In genomic region chr2:177731384-177731783, GRCh38 we compare ENCODE assay signal across 16 cellular contexts.
"Had no signal": no experiment of that assay in that cellular context is flagged by ENCODE, and none has a peak within 500 bp of the region (broad histone marks: within the 10 kb centered on the region; RNA-seq: fewer than 3 reads in every experiment).

No MANE protein-coding gene starts in this region.

- H3K4me1 ChIP-seq: ascending aorta, heart left ventricle, transverse colon had no signal

- ATAC-seq: activated CD8-positive, alpha-beta T cell treated with anti-CD3 and anti-CD28 coated beads, Interleukin-2, amount 10 ng/mL, durations not matched to agents 7 days and 5 days; activated naive CD8-positive, alpha-beta T cell treated with anti-CD3 and anti-CD28 coated beads, Interleukin-2, amount 50 U/mL, for 24 hours; heart left ventricle; mucosa of descending colon; naive thymus-derived CD8-positive, alpha-beta T cell had no signal

- H3K27ac ChIP-seq: ascending aorta, heart left ventricle, sigmoid colon, transverse colon had no signal

- H3K4me3 ChIP-seq: ascending aorta, heart left ventricle, lung, mucosa of descending colon, sigmoid colon, transverse colon had no signal

- H3K9me3 ChIP-seq: ascending aorta, heart left ventricle, mucosa of descending colon, sigmoid colon, transverse colon had no signal

- H3K27me3 ChIP-seq: ascending aorta, sigmoid colon, transverse colon had no signal

- H3K36me3 ChIP-seq: ascending aorta, heart left ventricle, sigmoid colon, transverse colon had no signal

- DNase-seq: activated CD4-positive, alpha-beta T cell treated with anti-CD3 and anti-CD28 coated beads for 48 hours; activated CD8-positive, alpha-beta memory T cell treated with anti-CD3 and anti-CD28 coated beads, Interleukin-2, amount 50 U/mL, for 48 hours; activated CD8-positive, alpha-beta T cell treated with anti-CD3 and anti-CD28 coated beads, Interleukin-2, amount 10 ng/mL, durations not matched to agents 7 days and 5 days; activated naive CD4-positive, alpha-beta T cell; activated naive CD8-positive, alpha-beta T cell treated with anti-CD3 and anti-CD28 coated beads, Interleukin-2, amount 50 U/mL, for 24 hours; heart left ventricle; mucosa of descending colon; naive thymus-derived CD8-positive, alpha-beta T cell; sigmoid colon; stimulated activated CD4-positive, alpha-beta T cell treated with anti-CD3 and anti-CD28 coated beads, Interleukin-2, amount 100 ng/mL, for 24 hours; stimulated activated naive CD4-positive, alpha-beta T cell; substantia nigra; T-helper 9 cell; transverse colon had no signal
